15 cellular contexts compared by ENCODE assay signal in genomic region chr2:168239281-168239680, GRCh38. TPM values are rescaled to one million over a fixed set of nuclear protein-coding genes. Genes with fewer than 3 reads are reported as not detected.
A peak's percentile ranks its signal among the peaks of the same experiment; 100 is the strongest.
DNase-seq lines count a peak whose midpoint lies in the region; ATAC-seq and TF ChIP-seq lines count a peak whose summit lies in the region.
"Had no signal": no experiment of that assay in that cellular context is flagged by ENCODE, and none has a peak within 500 bp of the region (broad histone marks: within the 10 kb centered on the region; RNA-seq: fewer than 3 reads in every experiment).

No MANE protein-coding gene starts in this region.

- H3K4me3 ChIP-seq in IMR-90 (ENCODE audit: insufficient read depth, low read depth, low read length): no peak overlapping the region
- no peak overlapping the region for H3K4me3 ChIP-seq in neuronal stem cell (ENCODE audit: low read length in 2 of 2)
- H3K4me3 ChIP-seq: K562 had no signal

- no peak overlapping the region for H2BK12ac ChIP-seq in neuronal stem cell (ENCODE audit: low read length)

- 0 out of 2 replicates have a peak overlapping the region, but pooled peaks have one; percentile 26 for H2AK5ac ChIP-seq in IMR-90 (ENCODE audit: low read depth, low read length)
- no peak overlapping the region for H2AK5ac ChIP-seq in neuronal stem cell (ENCODE audit: low read depth, low read length)

- ATAC-seq in IMR-90 (ENCODE audit: low read depth) (no peak), GM19351 (IDR thresholded peaks at IDR 0.05; ENCODE audit: unreplicated experiment) (no peak)
- ATAC-seq: K562 had no signal

- dilution Hi-C loops in IMR-90 (cut with HindIII; ENCODE audit: low sequenced_read_pairs, unreplicated experiment): no loop called here

- H2BK120ac ChIP-seq in IMR-90 (ENCODE audit: low read depth, low read length) (no peak overlapping the region), neuronal stem cell (ENCODE audit: low read depth, low read length) (no peak overlapping the region)

- H3K14ac ChIP-seq in IMR-90 (replicated peaks; ENCODE audit: low read depth, low read length) (0 out of 2 replicates have a peak overlapping the region, but pooled peaks have one; percentile 8), neuronal stem cell (ENCODE audit: low read length) (no peak overlapping the region)

- no peak overlapping the region for H3K56ac ChIP-seq in IMR-90 (ENCODE audit: extremely low read depth, insufficient read depth, low read length)

- no peak for TF ChIP-seq RAD21 in IMR-90 (IDR thresholded peaks at IDR 0.05; ENCODE audit: low read length)

- H3K23ac ChIP-seq in IMR-90 (ENCODE audit: low read depth, low read length): no peak overlapping the region
- H3K23ac ChIP-seq in neuronal stem cell (ENCODE audit: low read depth, low read length, poor library complexity): no peak overlapping the region

- H2BK20ac ChIP-seq in IMR-90 (ENCODE audit: low read depth, low read length): no peak overlapping the region

- no peak overlapping the region; the same call in 1 of the 2 replicates for H3K4ac ChIP-seq in IMR-90 (ENCODE audit: low read depth, low read length)
- H3K4ac ChIP-seq in neuronal stem cell (ENCODE audit: low read length): no peak overlapping the region

- H3K79me1 ChIP-seq in IMR-90 (ENCODE audit: low read depth in 1 of 2, low read length in 2 of 2) (peaks cover 34 to 54% of the 10 kb centered on the region in 2 experiments), neuronal stem cell (ENCODE audit: low read depth, low read length) (no peaks in the 10 kb centered on the region)

- WGBS in IMR-90 (ENCODE audit: extremely low coverage in 2 of 2, insufficient read length in 1 of 2), 2 experiments: no CpG with 5 or more reads among the region's 5 CpGs
- no CpG with 5 or more reads among the region's 5 CpGs for WGBS in neuronal stem cell (ENCODE audit: extremely low coverage in 2 of 2, insufficient read length in 2 of 2, insufficient replicate concordance in 1 of 2), 2 donors

- H3K36me3 ChIP-seq in IMR-90 (ENCODE audit: control insufficient read depth, insufficient read depth, low read length) (no peaks in the 10 kb centered on the region), neuronal stem cell (replicated peaks in 1 of 2; ENCODE audit: control insufficient read depth in 2 of 2, insufficient read depth in 2 of 2, low read length in 2 of 2) (peaks cover 0 to 15% of the 10 kb centered on the region in 2 donors)
- H3K36me3 ChIP-seq: BE2C had no signal

- no peaks in the 10 kb centered on the region for H3K9me3 ChIP-seq in IMR-90 (ENCODE audit: control insufficient read depth, insufficient read depth, low read length)
- H3K9me3 ChIP-seq in neuronal stem cell (replicated peaks in 1 of 2; ENCODE audit: control insufficient read depth in 2 of 2, insufficient read depth in 1 of 2, low read depth in 1 of 2, low read length in 2 of 2): peaks cover 0 to 11% of the 10 kb centered on the region in 2 donors
- H3K9me3 ChIP-seq: BE2C had no signal

- intact Hi-C loops in IMR-90 (cut with micrococcal nuclease): no loop called here

- peaks cover 16% of the 10 kb centered on the region for H3K4me1 ChIP-seq in IMR-90 (ENCODE audit: control insufficient read depth, insufficient read depth, low read length)
- peaks cover 2% of the 10 kb centered on the region in 2 donors for H3K4me1 ChIP-seq in neuronal stem cell (ENCODE audit: control insufficient read depth in 2 of 2, insufficient read depth in 1 of 2, low read depth in 1 of 2, low read length in 2 of 2)
- H3K4me1 ChIP-seq: BE2C had no signal

- 0 out of 2 replicates have a peak overlapping the region, but pooled peaks have one; percentile 16 for H4K91ac ChIP-seq in IMR-90 (ENCODE audit: insufficient read depth, low read depth, low read length)
- no peak overlapping the region for H4K91ac ChIP-seq in neuronal stem cell (ENCODE audit: low read depth, low read length, poor library complexity)

- no peak overlapping the region for H4K8ac ChIP-seq in IMR-90 (ENCODE audit: low read depth in 2 of 2, low read length in 2 of 2)
- no peak overlapping the region for H4K8ac ChIP-seq in neuronal stem cell (ENCODE audit: low read depth, low read length)

- peaks cover 36% of the 10 kb centered on the region; the same call in 1 of the 2 replicates for H4K20me1 ChIP-seq in IMR-90 (ENCODE audit: insufficient read depth, low read length)

- H3K27ac ChIP-seq in IMR-90 (ENCODE audit: insufficient read depth, low read length) (no peak overlapping the region), neuronal stem cell (replicated peaks; ENCODE audit: low read length) (no peak overlapping the region)
- H3K27ac ChIP-seq: C4-2B had no signal

- CTCF ChIA-PET in IMR-90 (lab: Yijun Ruan, JAX): interaction anchor here (1.7 kb wide), 1 partner anchor 12 kb away, joined by 6 read pairs; no protein-coding TSS in a partner anchor

- H2BK5ac ChIP-seq in IMR-90 (ENCODE audit: low read depth, low read length, poor library complexity, severe bottlenecking): no peak overlapping the region
- no peak overlapping the region for H2BK5ac ChIP-seq in neuronal stem cell (ENCODE audit: low read length)

- no peak overlapping the region for H2AK9ac ChIP-seq in IMR-90 (replicated peaks; ENCODE audit: low read depth, low read length, poor library complexity)

- H3K9me1 ChIP-seq in IMR-90 (ENCODE audit: insufficient read depth, low read length): peaks cover 9% of the 10 kb centered on the region

- peak; percentile 73 for DNase-seq in D341Med (ENCODE audit: low spot score)
- no peak for DNase-seq in IMR-90
- peak; percentile 95 for DNase-seq in NCI-H82 (lab: John Stamatoyannopoulos, UW)
- no peak for DNase-seq in neuronal stem cell (ENCODE audit: low spot score)
- DNase-seq in cerebellar cortex (ENCODE audit: low spot score): no peak
- no peak for DNase-seq in SK-N-DZ (ENCODE audit: low spot score)
- DNase-seq: BE2C; CD4-positive, alpha-beta memory T cell; DND-41; GDM1; GOT3; H9 had no signal

- no TSS peak for BruUV-seq in IMR-90 (replicated peaks; lab: Mats Ljungman, UMichigan)

- no peak overlapping the region for H2BK15ac ChIP-seq in IMR-90 (ENCODE audit: low read depth, low read length)
- no peak overlapping the region for H2BK15ac ChIP-seq in neuronal stem cell (ENCODE audit: low read length)

- H3K4me2 ChIP-seq in IMR-90 (ENCODE audit: low read depth, low read length): no peak overlapping the region
- H3K4me2 ChIP-seq in neuronal stem cell (ENCODE audit: insufficient read depth, low read length, poor library complexity, severe bottlenecking): no peak overlapping the region

- no peak for TF ChIP-seq CTCF in IMR-90 (conservative IDR thresholded peaks at IDR 0.05; ENCODE audit: low read depth, low read length)

- in situ Hi-C loops in IMR-90 (cut with MboI; ENCODE audit: low sequenced_read_pairs): no loop called here

- H3K18ac ChIP-seq in IMR-90 (ENCODE audit: low read depth, low read length) (no peak overlapping the region), neuronal stem cell (ENCODE audit: low read length) (peak overlapping the region; percentile 59)

- H2AFZ ChIP-seq in IMR-90 (replicated peaks; ENCODE audit: low read length, poor library complexity) (no peak overlapping the region), neuronal stem cell (ENCODE audit: low read length) (no peak overlapping the region)

- TF ChIP-seq POLR2A in IMR-90 (IDR thresholded peaks at IDR 0.05; ENCODE audit: low read depth, low read length): no peak

- H4K5ac ChIP-seq in IMR-90 (ENCODE audit: low read depth, low read length): 0 out of 2 replicates have a peak overlapping the region, but pooled peaks have one; percentile 28

- no peak overlapping the region for H3K9ac ChIP-seq in IMR-90 (ENCODE audit: low read depth, low read length)
- H3K9ac ChIP-seq in neuronal stem cell (ENCODE audit: low read depth, low read length, poor library complexity): peak overlapping the region; percentile 25

- POLR2A ChIA-PET in IMR-90 (lab: Charles Lee; ENCODE audit: unreplicated experiment): no interaction called here

- H3K27me3 ChIP-seq in IMR-90 (ENCODE audit: control insufficient read depth, insufficient read depth, low read length) (no peaks in the 10 kb centered on the region), neuronal stem cell (ENCODE audit: control insufficient read depth in 3 of 3, insufficient read depth in 3 of 3, low read depth in 1 of 3, low read length in 3 of 3) (no peaks in the 10 kb centered on the region)
- H3K27me3 ChIP-seq: BE2C had no signal

TF ChIP-seq in IMR-90, 13 proteins besides CTCF, POLR2A, EP300 and RAD21 (continues in another document):
- TF ChIP-seq USF2 (IDR thresholded peaks at IDR 0.05; ENCODE audit: low read depth, low read length) (no peak), CEBPB (IDR thresholded peaks at IDR 0.05; ENCODE audit: low read depth, low read length) (no peak), RFX5 (IDR thresholded peaks at IDR 0.05; ENCODE audit: low read depth, low read length) (no peak), ELK1 (IDR thresholded peaks at IDR 0.05; ENCODE audit: borderline replicate concordance, low read depth, low read length) (no peak), CHD1 (IDR thresholded peaks at IDR 0.05; ENCODE audit: low read depth, low read length) (no peak), NFE2L2 (IDR thresholded peaks at IDR 0.05; ENCODE audit: low read depth, low read length) (no peak), SMC3 (IDR thresholded peaks at IDR 0.05; ENCODE audit: low read depth, low read length) (no peak), MAZ (IDR thresholded peaks at IDR 0.05; ENCODE audit: borderline replicate concordance, low read depth, low read length) (no peak)

RNA-seq across cellular contexts. Expression of gene STK39, which starts 8.1 kb away (rescaled TPM):
- total RNA-seq in IMR-90 (2012; rRNA removed): 11.8 and 25.8 TPM in 2 replicates
- 12.8 and 16.4 TPM in 2 replicates for polyA plus RNA-seq in IMR-90 (2012; rRNA removed)
- polyA plus RNA-seq in IMR-90 (2012; cell fraction: cytosol; rRNA removed): 2.3 and 4.0 TPM in 2 replicates
- polyA plus RNA-seq in IMR-90 (2012; cell fraction: nucleus; rRNA removed; ENCODE audit: low replicate concordance): 0.84 and 11.9 TPM in 2 replicates
- polyA plus RNA-seq in neuronal stem cell (2013, experiment 1 of 2): 13.6 TPM
- polyA plus RNA-seq in neuronal stem cell (2013, experiment 2 of 2): 13.1 TPM
- 29.2 and 29.5 TPM in 2 replicates for polyA plus RNA-seq in SK-N-DZ (2014; cell fraction: cytosol; rRNA removed)
- polyA plus RNA-seq in SK-N-DZ (2014; cell fraction: nucleus; rRNA removed): 13.6 and 14.8 TPM in 2 replicates

Comparison
In these comparisons a context has a peak if more than half of its experiments do, and no peak if none do; other contexts are left out.
1. DNase-seq: peak in D341Med (single experiment) and NCI-H82 (single experiment); none in IMR-90 (single experiment), neuronal stem cell (single experiment), cerebellar cortex (single experiment) and SK-N-DZ (single experiment).